Comparison of ENCODE assay signal across 17 cellular contexts in the genomic region with DNA sequence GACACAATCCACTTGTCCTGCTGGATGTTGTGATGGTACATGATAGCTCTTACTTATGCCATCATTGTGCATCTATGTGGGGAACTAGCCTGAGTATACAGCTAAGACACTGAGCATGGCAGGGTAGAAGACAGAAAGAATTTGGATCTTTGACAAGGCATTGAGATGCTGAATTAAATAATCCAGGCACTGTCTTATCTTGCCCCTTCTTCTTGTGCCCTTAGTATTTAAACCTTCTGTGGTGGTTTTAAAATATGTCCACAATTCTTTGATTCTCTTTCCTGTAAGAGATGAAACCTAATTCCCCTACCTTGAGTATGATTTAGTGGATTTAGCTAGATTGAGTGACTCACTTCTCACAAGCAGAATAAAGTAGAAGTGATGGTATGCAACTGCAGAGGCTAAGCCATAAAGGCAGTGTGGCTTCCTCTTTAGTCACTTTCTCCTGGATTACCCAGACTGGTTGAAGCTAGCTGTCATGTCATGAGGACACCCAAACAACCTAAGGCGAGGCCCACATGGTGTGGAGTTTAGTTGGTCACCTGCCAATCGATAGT.
A peak's percentile ranks its signal among the peaks of the same experiment; 100 is the strongest.
DNase-seq lines count a peak whose midpoint lies in the region; ATAC-seq and TF ChIP-seq lines count a peak whose summit lies in the region.
"Had no signal": no experiment of that assay in that cellular context is flagged by ENCODE, and none has a peak within 500 bp of the region (broad histone marks: within the 10 kb centered on the region; RNA-seq: fewer than 3 reads in every experiment).

No MANE protein-coding gene starts in this region.

- H3K4me1 ChIP-seq in fibroblast of lung (ENCODE audit: control insufficient read depth, extremely low read depth, insufficient read depth, low read length): peaks cover 21% of the 10 kb centered on the region
- no peaks in the 10 kb centered on the region for H3K4me1 ChIP-seq in Peyer's patch
- H3K4me1 ChIP-seq: BE2C, pancreas had no signal

- H3K27me3 ChIP-seq in HL-60 (ENCODE audit: insufficient read depth, poor library complexity, severe bottlenecking) (no peaks in the 10 kb centered on the region), fibroblast of lung (ENCODE audit: control insufficient read depth, insufficient read depth, low read length) (no peaks in the 10 kb centered on the region), Peyer's patch (no peaks in the 10 kb centered on the region)
- H3K27me3 ChIP-seq: BE2C, heart right ventricle, pancreas had no signal

- H4K20me1 ChIP-seq in fibroblast of lung (ENCODE audit: control insufficient read depth, extremely low read depth, insufficient read depth, low read length): no peaks in the 10 kb centered on the region

- DNase-seq in AG08395 (ENCODE audit: low spot score): peak; percentile 31
- DNase-seq in HL-60 (ENCODE audit: low read depth in 1 of 2, low spot score in 1 of 2): peak; percentile 34 to 38
- peak; percentile 92 for DNase-seq in RPMI7951 (ENCODE audit: low read depth)
- DNase-seq in fibroblast of lung (ENCODE audit: low read depth in 2 of 2): peak in 1 of 2 donors; percentile 90
- no peak for DNase-seq in T-cell
- no peak for DNase-seq in type B pancreatic cell (ENCODE audit: extremely low spot score, unreplicated experiment)
- DNase-seq in Peyer's patch: no peak
- DNase-seq: activated CD8-positive, alpha-beta memory T cell treated with anti-CD3 and anti-CD28 coated beads, Interleukin-2, amount 10 ng/mL, durations not matched to agents 7 days and 5 days; BE2C; DND-41; effector CD8-positive, alpha-beta T cell; heart right ventricle; KG1; NCI-H2081; pancreas; T1000 had no signal

- no peak overlapping the region for H2AFZ ChIP-seq in fibroblast of lung (ENCODE audit: low read length)

- no peaks in the 10 kb centered on the region for H3K36me3 ChIP-seq in fibroblast of lung (ENCODE audit: control insufficient read depth, insufficient read depth, low read length)
- H3K36me3 ChIP-seq in Peyer's patch: no peaks in the 10 kb centered on the region
- H3K36me3 ChIP-seq: BE2C, heart right ventricle, pancreas had no signal

- H3K4me3 Mint-ChIP-seq in T-cell (no peak overlapping the region), type B pancreatic cell (no peak overlapping the region)
- H3K4me3 Mint-ChIP-seq: activated CD8-positive, alpha-beta memory T cell treated with anti-CD3 and anti-CD28 coated beads, Interleukin-2, amount 10 ng/mL, durations not matched to agents 7 days and 5 days had no signal

- H3K36me3 Mint-ChIP-seq in T-cell: no peaks in the 10 kb centered on the region
- H3K36me3 Mint-ChIP-seq in type B pancreatic cell: no peaks in the 10 kb centered on the region
- H3K36me3 Mint-ChIP-seq: activated CD8-positive, alpha-beta memory T cell treated with anti-CD3 and anti-CD28 coated beads, Interleukin-2, amount 10 ng/mL, durations not matched to agents 7 days and 5 days had no signal

- POLR2A ChIA-PET in T-cell (lab: Charles Lee): no interaction called here

- CTCF ChIA-PET in T-cell (lab: Charles Lee): no interaction called here

- no peak overlapping the region for H3K27ac Mint-ChIP-seq in T-cell
- no peak overlapping the region for H3K27ac Mint-ChIP-seq in type B pancreatic cell
- H3K27ac Mint-ChIP-seq: activated CD8-positive, alpha-beta memory T cell treated with anti-CD3 and anti-CD28 coated beads, Interleukin-2, amount 10 ng/mL, durations not matched to agents 7 days and 5 days had no signal

- TF ChIP-seq POLR2A in Peyer's patch (IDR thresholded peaks at IDR 0.05): no peak

- H3K4me2 ChIP-seq in fibroblast of lung (ENCODE audit: extremely low read depth, insufficient read depth, low read length): no peak overlapping the region

- no peak overlapping the region for H3K4me3 ChIP-seq in HL-60 (replicated peaks; ENCODE audit: insufficient read depth, low read length)
- no peak overlapping the region for H3K4me3 ChIP-seq in fibroblast of lung (replicated peaks in 1 of 4; ENCODE audit: control extremely low read depth in 1 of 4, insufficient read depth in 1 of 4, low read depth in 3 of 4, low read length in 4 of 4)
- no peak overlapping the region for H3K4me3 ChIP-seq in Peyer's patch
- H3K4me3 ChIP-seq: heart right ventricle, pancreas had no signal

- H3K9ac ChIP-seq in fibroblast of lung (ENCODE audit: insufficient read depth, low read length): no peak overlapping the region

- no peaks in the 10 kb centered on the region for H3K9me3 Mint-ChIP-seq in T-cell
- no peaks in the 10 kb centered on the region for H3K9me3 Mint-ChIP-seq in type B pancreatic cell

- no peaks in the 10 kb centered on the region for H3K79me2 ChIP-seq in fibroblast of lung (ENCODE audit: control insufficient read depth, insufficient read depth, low read length)

- no peak for ATAC-seq in HG03571 (IDR thresholded peaks at IDR 0.05; ENCODE audit: unreplicated experiment)
- no peak for ATAC-seq in T-cell (replicated peaks in 1 of 4)
- ATAC-seq: activated CD8-positive, alpha-beta memory T cell treated with anti-CD3 and anti-CD28 coated beads, Interleukin-2, amount 10 ng/mL, durations not matched to agents 7 days and 5 days; heart right ventricle had no signal

- H3K4me1 Mint-ChIP-seq in T-cell: no peaks in the 10 kb centered on the region
- H3K4me1 Mint-ChIP-seq in type B pancreatic cell (ENCODE audit: unreplicated experiment): peaks cover 16% of the 10 kb centered on the region
- H3K4me1 Mint-ChIP-seq: activated CD8-positive, alpha-beta memory T cell treated with anti-CD3 and anti-CD28 coated beads, Interleukin-2, amount 10 ng/mL, durations not matched to agents 7 days and 5 days had no signal

- H3K27me3 Mint-ChIP-seq in T-cell (no peaks in the 10 kb centered on the region), type B pancreatic cell (no peaks in the 10 kb centered on the region)
- H3K27me3 Mint-ChIP-seq: activated CD8-positive, alpha-beta memory T cell treated with anti-CD3 and anti-CD28 coated beads, Interleukin-2, amount 10 ng/mL, durations not matched to agents 7 days and 5 days had no signal

- TF ChIP-seq CTCF in HL-60 (IDR thresholded peaks at IDR 0.05; ENCODE audit: insufficient read depth, low read length) (no peak), fibroblast of lung (conservative IDR thresholded peaks at IDR 0.05 in 1 of 2, IDR thresholded peaks at IDR 0.05 in 1 of 2; ENCODE audit: low read depth in 1 of 2, low read length in 2 of 2) (no peak), type B pancreatic cell (conservative IDR thresholded peaks at IDR 0.05) (no peak), Peyer's patch (IDR thresholded peaks at IDR 0.05) (no peak)

- H3K27ac ChIP-seq in HL-60 (replicated peaks) (no peak overlapping the region), fibroblast of lung (ENCODE audit: insufficient read depth, low read length) (peak overlapping the region; percentile 61), Peyer's patch (no peak overlapping the region)
- H3K27ac ChIP-seq: pancreas had no signal

- no peaks in the 10 kb centered on the region for H3K9me3 ChIP-seq in fibroblast of lung (ENCODE audit: control insufficient read depth, insufficient read depth, low read depth, low read length)
- H3K9me3 ChIP-seq in Peyer's patch: no peaks in the 10 kb centered on the region
- H3K9me3 ChIP-seq: BE2C, pancreas had no signal

Comparison
In these comparisons a context has a peak if more than half of its experiments do, and no peak if none do; other contexts are left out.
1. DNase-seq: peak in AG08395 (single experiment), HL-60 (2 of 2) and RPMI7951 (single experiment); none in T-cell (0 of 34), type B pancreatic cell (single experiment) and Peyer's patch (0 of 3).